ENCODE assay signal across 15 cellular contexts in the genomic region with DNA sequence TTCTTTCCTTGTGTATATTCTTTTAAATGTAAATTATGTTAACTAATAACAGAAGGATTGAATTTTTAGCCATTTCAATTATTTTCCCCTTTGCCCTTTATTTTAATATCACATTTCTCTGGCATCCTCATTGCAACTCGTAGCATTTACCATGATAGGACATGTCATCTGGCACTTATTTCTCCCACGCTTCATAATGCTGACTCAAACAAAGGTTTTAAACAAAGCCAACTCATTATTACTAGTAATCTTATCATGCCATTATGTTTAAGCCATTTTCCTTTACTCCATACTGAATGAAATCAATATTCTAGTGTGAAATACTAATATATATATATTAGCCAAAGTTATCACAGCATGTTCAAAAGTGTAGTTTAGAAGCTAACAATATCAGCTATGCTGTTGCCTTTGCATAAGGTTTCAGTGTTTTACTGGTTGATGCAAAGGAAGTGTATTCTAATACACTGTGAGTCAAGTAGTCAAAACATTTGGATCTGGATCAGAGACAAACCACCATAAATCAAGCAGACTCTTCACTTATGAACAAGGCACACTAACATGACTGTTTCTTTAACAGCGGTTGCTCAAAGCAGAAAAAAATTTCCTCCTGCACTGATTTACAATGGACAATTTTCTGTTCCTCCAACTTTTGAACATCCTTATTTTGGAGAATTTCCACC.
DNase-seq lines count a peak whose midpoint lies in the region; ATAC-seq and TF ChIP-seq lines count a peak whose summit lies in the region.
"Had no signal": no experiment of that assay in that cellular context is flagged by ENCODE, and none has a peak within 500 bp of the region (broad histone marks: within the 10 kb centered on the region; RNA-seq: fewer than 3 reads in every experiment).

No MANE protein-coding gene starts in this region.

- DNase-seq in GM04503 (ENCODE audit: low read depth) (peak; percentile 68), fibroblast of peridontal ligament (ENCODE audit: extremely low read depth) (peak; percentile 91), psoas muscle (no peak), NCI-H82 (lab: John Stamatoyannopoulos, UW) (no peak), caudate nucleus (lab: John Stamatoyannopoulos, UW) (no peak), CD1c-positive myeloid dendritic cell (ENCODE audit: extremely low spot score) (no peak)
- DNase-seq: activated CD4-positive, alpha-beta memory T cell treated with anti-CD3 and anti-CD28 coated beads, Interleukin-2, amount 10 ng/mL, durations not matched to agents 7 days and 5 days; activated naive CD4-positive, alpha-beta T cell; CD4-positive, alpha-beta T cell; cortex of kidney; NCI-H2171 treated with DMSO at 0.1 percent for 48 hours; stomach had no signal

- no peak for TF ChIP-seq CTCF in psoas muscle (IDR thresholded peaks at IDR 0.05)

- 22 to 29% (median 28%) methylated on average over 3 of the region's 3 CpGs for WGBS in psoas muscle, 3 donors

- H3K4me1 ChIP-seq in psoas muscle: peaks cover 16% of the 10 kb centered on the region
- H3K4me1 ChIP-seq: stomach had no signal

- no peak overlapping the region for H3K27ac ChIP-seq in psoas muscle
- H3K27ac ChIP-seq in caudate nucleus (ENCODE audit: low read depth, low read length): no peak overlapping the region
- H3K27ac ChIP-seq: stomach had no signal

- intact Hi-C loops in psoas muscle (cut with DNase I): no loop called here

- peak; percentile 89 for ATAC-seq in SK-N-SH treated with all-trans-retinoic acid at 6 μM for 48 hours
- peak; percentile 30 to 82 (median 58) for ATAC-seq in psoas muscle
- ATAC-seq in HG03439 (IDR thresholded peaks at IDR 0.05; ENCODE audit: unreplicated experiment): no peak

- H3K36me3 ChIP-seq in psoas muscle (ENCODE audit: insufficient read depth in 1 of 2, low read depth in 1 of 2): no peaks in the 10 kb centered on the region
- H3K36me3 ChIP-seq: MG63, stomach had no signal

- no peaks in the 10 kb centered on the region for H3K27me3 ChIP-seq in psoas muscle (ENCODE audit: insufficient read depth in 3 of 3, low read length in 2 of 3)
- H3K27me3 ChIP-seq: MG63, stomach had no signal

- no peak overlapping the region for H3K4me3 ChIP-seq in psoas muscle
- H3K4me3 ChIP-seq: MG63, stomach had no signal

- no peaks in the 10 kb centered on the region for H3K9me3 ChIP-seq in psoas muscle
- H3K9me3 ChIP-seq: MG63, stomach had no signal

TF ChIP-seq in SK-N-SH treated with all-trans-retinoic acid at 6 μM for 48 hours, 23 proteins besides CTCF, POLR2A, EP300 and RAD21:
- TF ChIP-seq PATZ1 (CRISPR knock-in tag; IDR thresholded peaks at IDR 0.05; ENCODE audit: borderline replicate concordance) (no peak), OSR1 (CRISPR knock-in tag; IDR thresholded peaks at IDR 0.05) (no peak), TCF4 (CRISPR knock-in tag; IDR thresholded peaks at IDR 0.05; ENCODE audit: borderline replicate concordance) (no peak)

Comparison
In these comparisons a context has a peak if more than half of its experiments do, and no peak if none do; other contexts are left out.
1. DNase-seq: peak in GM04503 (single experiment) and fibroblast of peridontal ligament (single experiment); none in psoas muscle (0 of 2), NCI-H82 (single experiment), caudate nucleus (0 of 61) and CD1c-positive myeloid dendritic cell (single experiment).